In the genomic region with DNA sequence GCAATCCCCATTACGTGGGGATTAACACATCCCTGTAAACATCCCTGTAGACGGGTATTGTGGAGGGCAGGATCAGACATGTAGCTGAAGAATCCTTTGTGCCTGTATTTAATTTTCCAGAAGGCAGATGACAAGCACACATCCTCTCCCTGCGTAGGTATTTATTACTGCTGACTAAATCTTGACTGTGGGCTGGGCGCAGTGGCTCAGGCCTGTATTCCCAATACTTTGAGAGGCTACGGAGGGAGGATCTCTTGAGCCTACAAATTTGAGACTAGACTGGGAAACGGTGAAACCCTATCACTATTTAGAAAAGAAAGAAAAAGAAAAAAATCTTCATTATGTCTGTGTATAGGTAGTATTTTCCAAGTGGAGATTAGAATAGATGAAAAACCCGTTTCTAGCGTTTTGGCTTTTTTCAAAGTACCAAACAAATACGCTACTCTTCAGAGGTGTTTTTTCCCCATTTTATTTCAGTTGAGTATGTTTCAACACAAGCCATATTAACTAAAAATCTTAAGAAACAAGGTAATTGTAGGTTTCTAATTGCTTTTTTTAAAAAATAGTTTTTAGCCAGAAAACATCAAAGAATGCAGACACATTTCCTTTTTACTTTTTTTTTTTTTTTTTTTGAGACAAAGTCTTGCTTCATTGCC, we compare ENCODE assay signal across 8 cellular contexts. TPM values are rescaled to one million over a fixed set of nuclear protein-coding genes. Genes with fewer than 3 reads are reported as not detected.
DNase-seq lines count a peak whose midpoint lies in the region; ATAC-seq and TF ChIP-seq lines count a peak whose summit lies in the region.

No MANE protein-coding gene starts in this region.

- peaks cover 52% of the 10 kb centered on the region for H3F3A ChIP-seq in MM.1S (ENCODE audit: insufficient read depth, low read length)

- H3K27ac ChIP-seq in MM.1S (ENCODE audit: low read length) (peak overlapping the region; percentile 97), VCaP (peak overlapping the region; percentile 90), brain microvascular endothelial cell (no peak overlapping the region)

- no peaks in the 10 kb centered on the region for H3K27me3 Mint-ChIP-seq in Calu3 (ENCODE audit: unreplicated experiment)
- H3K27me3 Mint-ChIP-seq in mesothelial cell of epicardium (ENCODE audit: low read depth) = no peaks in the 10 kb centered on the region

- DNase-seq in Calu3 (no peak), MM.1S (peak; percentile 36), mesothelial cell of epicardium (ENCODE audit: low spot score in 2 of 2, unreplicated experiment in 2 of 2) (no peak), CD1c-positive myeloid dendritic cell (ENCODE audit: extremely low spot score) (no peak), brain microvascular endothelial cell (no peak)
- no peak for DNase-seq in NK-92 treated with Interleukin-12 subunit alpha and Interleukin-12 subunit beta, amount 100 ng/mL, for 24 hours (lab: John Stamatoyannopoulos, UW)

- in situ Hi-C loops in brain microvascular endothelial cell (cut with HindIII; ENCODE audit: low pct_ligation_motif_present, low sequenced_read_pairs) = no loop called here

- peaks cover 27% of the 10 kb centered on the region for H3K79me2 ChIP-seq in MM.1S (ENCODE audit: low read length)

- H3K36me3 ChIP-seq in MM.1S (replicated peaks; ENCODE audit: insufficient read depth, low read length) (no peaks in the 10 kb centered on the region), brain microvascular endothelial cell (replicated peaks) (no peaks in the 10 kb centered on the region)

- H3K27ac Mint-ChIP-seq in Calu3 (ENCODE audit: unreplicated experiment) (peak overlapping the region; percentile 95), mesothelial cell of epicardium (peak overlapping the region; percentile 98)

- ATAC-seq in HG03439 (IDR thresholded peaks at IDR 0.05; ENCODE audit: unreplicated experiment) = no peak

- H3K9me2 ChIP-seq in MM.1S (replicated peaks; ENCODE audit: insufficient read depth, low read length) = no peaks in the 10 kb centered on the region

- H3K4me3 ChIP-seq in MM.1S (ENCODE audit: low read length) = peak overlapping the region; percentile 83
- H3K4me3 ChIP-seq in brain microvascular endothelial cell (ENCODE audit: low read depth, low read length) = no peak overlapping the region

- peak overlapping the region; percentile 97 for H3K9ac ChIP-seq in MM.1S (ENCODE audit: low read length)

- BruUV-seq in Calu3 (replicated peaks; lab: Mats Ljungman, UMichigan) = no TSS peak

- TF ChIP-seq CTCF in Calu3 (IDR thresholded peaks at IDR 0.05; ENCODE audit: unreplicated experiment) (no peak), MM.1S (IDR thresholded peaks at IDR 0.05; ENCODE audit: low read length) (no peak), VCaP (conservative IDR thresholded peaks at IDR 0.05) (no peak), mesothelial cell of epicardium (IDR thresholded peaks at IDR 0.05; ENCODE audit: unreplicated experiment) (no peak), brain microvascular endothelial cell (IDR thresholded peaks at IDR 0.05; ENCODE audit: low read depth, low read length, missing control alignments) (no peak)

- intact Hi-C loops in Calu3 (cut with micrococcal nuclease; ENCODE audit: unreplicated experiment) = loop anchor here (10.0 kb wide), 1 partner anchor 200 kb away; no protein-coding TSS in a partner anchor

- peaks cover 37% of the 10 kb centered on the region for H3K4me1 ChIP-seq in MM.1S (ENCODE audit: low read length)

- peak overlapping the region; percentile 94 for H3K4me2 ChIP-seq in MM.1S (ENCODE audit: low read depth, low read length)

- H3K36me3 Mint-ChIP-seq in Calu3 (ENCODE audit: insufficient read depth, unreplicated experiment) (peaks cover 37% of the 10 kb centered on the region), mesothelial cell of epicardium (no peaks in the 10 kb centered on the region)

- peak overlapping the region; percentile 63 for H2AFZ ChIP-seq in MM.1S (ENCODE audit: low read length)

- H4K20me1 ChIP-seq in MM.1S (ENCODE audit: insufficient read depth, low read length) = no peaks in the 10 kb centered on the region

- H3K4me1 Mint-ChIP-seq in Calu3 (ENCODE audit: low read depth, unreplicated experiment) (peaks cover 30% of the 10 kb centered on the region), mesothelial cell of epicardium (peaks cover 27% of the 10 kb centered on the region)

- CTCF ChIA-PET in Calu3 (lab: Charles Lee) = interaction anchor here (0.5 to 2.0 kb wide), 6 partner anchors 18 to 162 kb away, joined by 3 to 9 read pairs (median 4); no protein-coding TSS in a partner anchor

- H3K9me3 Mint-ChIP-seq in Calu3 (ENCODE audit: low read depth, unreplicated experiment) (no peaks in the 10 kb centered on the region), mesothelial cell of epicardium (no peaks in the 10 kb centered on the region)

- H3K9me3 ChIP-seq in MM.1S (replicated peaks; ENCODE audit: insufficient read depth, low read length) = no peaks in the 10 kb centered on the region

- H3K4me3 Mint-ChIP-seq in Calu3 (ENCODE audit: low read depth, unreplicated experiment) (no peak overlapping the region), mesothelial cell of epicardium (peak overlapping the region; percentile 85)

- H3K27me3 ChIP-seq in MM.1S (replicated peaks; ENCODE audit: insufficient read depth, low read length) (no peaks in the 10 kb centered on the region), brain microvascular endothelial cell (replicated peaks) (no peaks in the 10 kb centered on the region)

RNA-seq across cellular contexts. Expression of a gene that starts 1.5 kb away (rescaled TPM):
- total RNA-seq in Calu3 (2022) (57.6 and 61.3 TPM in 2 replicates), mesothelial cell of epicardium (76.2 to 79.1 TPM (median 76.6 TPM) in 3 replicates)

RNA-seq across cellular contexts. Expression of a gene that starts 5.6 kb away (rescaled TPM):
- total RNA-seq in Calu3 (2022) (66.0 and 71.1 TPM in 2 replicates), mesothelial cell of epicardium (45.9 to 48.2 TPM (median 46.8 TPM) in 3 replicates)
